Comparison of ENCODE assay signal across 8 cellular contexts in the genomic region with DNA sequence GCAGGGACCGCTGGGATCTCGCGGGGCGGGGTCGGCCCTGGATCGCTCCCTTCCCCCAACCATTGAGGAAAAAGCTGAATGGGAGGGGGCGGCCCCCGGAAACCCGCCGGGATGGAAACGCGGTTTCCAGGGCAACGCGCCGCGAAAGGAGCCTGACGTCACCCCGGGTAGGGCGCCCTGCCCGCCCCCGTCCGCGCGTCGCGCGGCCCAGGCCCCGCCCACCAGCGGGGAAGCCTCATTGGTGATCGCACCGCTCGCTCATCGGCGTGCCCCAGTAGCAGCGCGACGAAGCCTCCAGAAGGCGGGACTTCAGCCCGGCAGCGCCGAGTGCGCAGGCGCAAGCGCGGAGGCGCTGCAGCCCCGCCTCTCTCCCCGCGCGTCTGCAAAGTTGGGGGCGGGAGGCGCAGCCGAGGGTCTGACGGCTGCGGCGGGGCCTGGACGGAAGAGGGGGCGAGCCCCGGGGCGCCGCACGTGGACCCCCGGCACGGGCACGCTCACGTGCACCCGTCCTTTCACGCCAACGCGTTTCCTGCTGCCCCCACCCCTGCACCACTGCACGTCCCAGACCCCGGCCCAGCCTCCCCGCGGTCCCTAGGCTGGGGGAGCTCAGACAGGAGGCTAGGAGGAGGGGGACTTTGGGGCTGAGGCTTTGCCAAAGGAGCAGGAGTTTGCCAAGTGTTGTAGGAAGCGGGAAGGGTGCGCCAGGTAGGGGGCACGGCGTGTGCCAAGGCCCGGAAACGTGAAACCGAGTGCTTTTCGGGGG. TPM values are rescaled to one million over a fixed set of nuclear protein-coding genes. Genes with fewer than 3 reads are reported as not detected.
DNase-seq lines count a peak whose midpoint lies in the region; ATAC-seq, FAIRE-seq and TF ChIP-seq lines count a peak whose summit lies in the region.

No MANE protein-coding gene starts in this region.

- peak; percentile 62 for ATAC-seq in GM18909 (IDR thresholded peaks at IDR 0.05; ENCODE audit: poor library complexity, unreplicated experiment)
- ATAC-seq in HG03159 (IDR thresholded peaks at IDR 0.05; ENCODE audit: unreplicated experiment) = peak; percentile 52
- ATAC-seq in activated B cell treated with CpG ODN at 0.5 μM for 24 hours (ENCODE audit: low read depth) = peak; percentile 63

- intact Hi-C loops in activated B cell treated with CpG ODN at 0.5 μM for 24 hours (cut with micrococcal nuclease) = loop anchor here (1.0 to 5.0 kb wide), 4 partner anchors 8 to 354 kb away; a partner anchor contains a TSS

- H3K9me3 Mint-ChIP-seq in activated B cell treated with CpG ODN at 0.5 μM for 24 hours = no peaks in the 10 kb centered on the region

- H3K4me3 Mint-ChIP-seq in activated B cell treated with CpG ODN at 0.5 μM for 24 hours = peak overlapping the region; percentile 91

- no peak for FAIRE-seq in bronchial epithelial cell (lab: Jason Lieb, UNC)

- H3K4me1 Mint-ChIP-seq in activated B cell treated with CpG ODN at 0.5 μM for 24 hours = peaks cover 82% of the 10 kb centered on the region

- H3K4me3 ChIP-seq in bronchial epithelial cell (ENCODE audit: low read depth, low read length) = peak overlapping the region; percentile 75

- POLR2A ChIA-PET in activated B cell treated with CpG ODN at 0.5 μM for 24 hours (lab: Charles Lee) = interaction anchor here (0.6 to 11.5 kb wide), 9 partner anchors 8 to 234 kb away, joined by 4 to 824 read pairs (median 6); a partner anchor contains a TSS

- TF ChIP-seq CTCF in activated B cell treated with CpG ODN at 0.5 μM for 24 hours (IDR thresholded peaks at IDR 0.05) (no peak), bronchial epithelial cell (IDR thresholded peaks at IDR 0.05; ENCODE audit: insufficient read depth, low read length, severe bottlenecking) (no peak)

- peaks cover 9% of the 10 kb centered on the region for H3K36me3 ChIP-seq in bronchial epithelial cell (ENCODE audit: control insufficient read depth, insufficient read depth, low read length)

- DNase-seq in ACHN (peak; percentile 93), NCI-H345 (lab: John Stamatoyannopoulos, UW) (peak; percentile 97), activated B cell treated with CpG ODN at 0.5 μM for 24 hours (peak; percentile 95), bronchial epithelial cell (ENCODE audit: low read depth) (peak; percentile 86), iris pigment epithelial cell (ENCODE audit: low read depth) (peak; percentile 93)
- peak; percentile 93 to 94 for DNase-seq in stimulated activated CD4-positive, alpha-beta T cell treated with anti-CD3 and anti-CD28 coated beads, Interleukin-12 subunit alpha, Interleukin-12 subunit beta, amount 100 ng/mL, for 24 hours (ENCODE audit: low read depth in 2 of 2)

- H3K27ac Mint-ChIP-seq in activated B cell treated with CpG ODN at 0.5 μM for 24 hours = peak overlapping the region; percentile 98

- CTCF ChIA-PET in activated B cell treated with CpG ODN at 0.5 μM for 24 hours (lab: Charles Lee) = interaction anchor here (3.6 to 9.8 kb wide), 2 partner anchors 8 to 18 kb away, joined by 11 to 540 read pairs; a partner anchor contains a TSS

- H3K27me3 Mint-ChIP-seq in activated B cell treated with CpG ODN at 0.5 μM for 24 hours = no peaks in the 10 kb centered on the region

- in situ Hi-C loops in ACHN (cut with HindIII; ENCODE audit: low pct_ligation_motif_present, low pct_unique_long_range_greater_than_20kb, low sequenced_read_pairs) = no loop called here

- H3K36me3 Mint-ChIP-seq in activated B cell treated with CpG ODN at 0.5 μM for 24 hours (ENCODE audit: low read depth) = peaks cover 18% of the 10 kb centered on the region

- no peaks in the 10 kb centered on the region for H3K27me3 ChIP-seq in bronchial epithelial cell (ENCODE audit: control insufficient read depth, insufficient read depth, low read length)

RNA-seq across cellular contexts. Expression of a gene that starts 8.2 kb away (rescaled TPM):
- 399 and 400 TPM in 2 replicates for total RNA-seq in activated B cell treated with CpG ODN at 0.5 μM for 24 hours
- 317 and 370 TPM in 2 replicates for total RNA-seq in bronchial epithelial cell

RNA-seq across cellular contexts. Expression of a gene that starts 12.5 kb away (rescaled TPM):
- total RNA-seq in activated B cell treated with CpG ODN at 0.5 μM for 24 hours = 64.5 and 68.4 TPM in 2 replicates
- total RNA-seq in bronchial epithelial cell = 15.8 and 31.1 TPM in 2 replicates

RNA-seq across cellular contexts. Expression of a gene that starts 14.4 kb away (rescaled TPM):
- total RNA-seq in activated B cell treated with CpG ODN at 0.5 μM for 24 hours (47.9 and 52.0 TPM in 2 replicates), bronchial epithelial cell (20.8 and 27.1 TPM in 2 replicates)

RNA-seq across cellular contexts. Expression of a gene that starts 19.4 kb away (rescaled TPM):
- total RNA-seq in activated B cell treated with CpG ODN at 0.5 μM for 24 hours (172 and 185 TPM in 2 replicates), bronchial epithelial cell (8.7 and 14.8 TPM in 2 replicates)

RNA-seq across cellular contexts. Expression of a gene that starts 23.1 kb away (rescaled TPM):
- 0.29 and 0.64 TPM in 2 replicates for total RNA-seq in activated B cell treated with CpG ODN at 0.5 μM for 24 hours
- total RNA-seq in bronchial epithelial cell = 1.2 and 2.9 TPM in 2 replicates

Comparison
In these comparisons a context has a peak if more than half of its experiments do, and no peak if none do; other contexts are left out.
1. Peak in every context shown above with its lines: DNase-seq, ATAC-seq and H3K4me3 ChIP-seq.